8 cellular contexts compared by ENCODE assay signal in genomic region chr1:155080250-155081228, GRCh38. TPM values are rescaled to one million over a fixed set of nuclear protein-coding genes. Genes with fewer than 3 reads are reported as not detected.
DNase-seq lines count a peak whose midpoint lies in the region; ATAC-seq and TF ChIP-seq lines count a peak whose summit lies in the region.

No MANE protein-coding gene starts in this region.

- peaks cover 0 to 1% of the 10 kb centered on the region in 2 donors for H3K36me3 Mint-ChIP-seq in stimulated activated naive B cell treated with anti-CD40 and anti-IgM and Interleukin-4, amounts not matched to agents 10 μg/mL and 1 μg/mL and 100 μg/mL, for 72 hours

- H3K9me2 ChIP-seq in OCI-LY7 (ENCODE audit: insufficient read depth, low read length), result no peaks in the 10 kb centered on the region

- intact Hi-C loops in Right ventricle myocardium inferior (cut with DNase I) (loop anchor here (10.0 kb wide), 1 partner anchor 596 kb away; no protein-coding TSS in a partner anchor), OCI-LY7 (cut with micrococcal nuclease; ENCODE audit: unreplicated experiment) (no loop called here), prostate gland (cut with DNase I) (no loop called here)

- H3K27me3 Mint-ChIP-seq in stimulated activated naive B cell treated with anti-CD40 and anti-IgM and Interleukin-4, amounts not matched to agents 10 μg/mL and 1 μg/mL and 100 μg/mL, for 72 hours, result peaks cover 40 to 48% of the 10 kb centered on the region in 2 donors

- WGBS in prostate gland, result 2% methylated on average over 58 of the region's 80 CpGs

- POLR2A ChIA-PET in OCI-LY7 (lab: Charles Lee), result no interaction called here
- POLR2A ChIA-PET in GM10248 (lab: Yijun Ruan, JAX), result no interaction called here

- TF ChIP-seq POLR2A in prostate gland (IDR thresholded peaks at IDR 0.05), result no peak

- peak overlapping the region; percentile 5 to 53 for H3K4me3 ChIP-seq in right atrium auricular region
- H3K4me3 ChIP-seq in OCI-LY7 (ENCODE audit: low read depth, low read length, poor library complexity, severe bottlenecking), result peak overlapping the region; percentile 56
- peak overlapping the region; percentile 50 to 54 for H3K4me3 ChIP-seq in duodenal mucosa (ENCODE audit: low read depth in 1 of 2, low read length in 2 of 2)
- peak overlapping the region; percentile 30 to 44 for H3K4me3 ChIP-seq in prostate gland

- peaks cover 43 to 75% of the 10 kb centered on the region in 2 donors for H3K4me1 Mint-ChIP-seq in stimulated activated naive B cell treated with anti-CD40 and anti-IgM and Interleukin-4, amounts not matched to agents 10 μg/mL and 1 μg/mL and 100 μg/mL, for 72 hours

- ATAC-seq in Right ventricle myocardium inferior, result no peak
- ATAC-seq in stimulated activated naive B cell treated with anti-CD40 and anti-IgM and Interleukin-4, amounts not matched to agents 10 μg/mL and 1 μg/mL and 100 μg/mL, for 72 hours (replicated peaks), result no peak
- no peak for ATAC-seq in HG03378 (IDR thresholded peaks at IDR 0.05; ENCODE audit: unreplicated experiment)

- CTCF ChIA-PET in OCI-LY7 (lab: Charles Lee; ENCODE audit: unreplicated experiment), result no interaction called here
- CTCF ChIA-PET in GM10248 (lab: Yijun Ruan, JAX), result interaction anchor here (1.0 to 2.7 kb wide), 8 partner anchors 9 to 88 kb away, joined by 3 to 10 read pairs (median 4); no protein-coding TSS in a partner anchor

- H3K4me2 ChIP-seq in OCI-LY7 (ENCODE audit: low read length), result peak overlapping the region; percentile 79

- BruUV-seq in OCI-LY7 (replicated peaks; lab: Mats Ljungman, UMichigan), result no TSS peak

- H3K27ac Mint-ChIP-seq in stimulated activated naive B cell treated with anti-CD40 and anti-IgM and Interleukin-4, amounts not matched to agents 10 μg/mL and 1 μg/mL and 100 μg/mL, for 72 hours, result no peak overlapping the region

- H3K9me3 ChIP-seq in right atrium auricular region (no peaks in the 10 kb centered on the region), OCI-LY7 (ENCODE audit: low read length) (no peaks in the 10 kb centered on the region), duodenal mucosa (ENCODE audit: control insufficient read depth in 1 of 2, low read length in 2 of 2) (no peaks in the 10 kb centered on the region), prostate gland (no peaks in the 10 kb centered on the region)

- H3K9ac ChIP-seq in duodenal mucosa (ENCODE audit: low read depth in 1 of 2, low read length in 2 of 2), result no peak overlapping the region

- no peak for DNase-seq in right atrium auricular region (ENCODE audit: low spot score)
- DNase-seq in Right ventricle myocardium inferior (ENCODE audit: missing footprints), result no peak
- DNase-seq in OCI-LY7 (ENCODE audit: low spot score), result peak; percentile 53
- DNase-seq in prostate gland (ENCODE audit: low spot score), result no peak
- DNase-seq in stimulated activated naive B cell treated with anti-CD40 and anti-IgM and Interleukin-4, amounts not matched to agents 10 μg/mL and 1 μg/mL and 100 μg/mL, for 72 hours, result no peak
- no peak for DNase-seq in GM10248 (ENCODE audit: extremely low spot score)

- no peak for TF ChIP-seq CTCF in right atrium auricular region (IDR thresholded peaks at IDR 0.05)
- TF ChIP-seq CTCF in OCI-LY7 (conservative IDR thresholded peaks at IDR 0.05; ENCODE audit: low read length), result no peak
- no peak for TF ChIP-seq CTCF in prostate gland (IDR thresholded peaks at IDR 0.05)
- no peak for TF ChIP-seq CTCF in GM10248 (IDR thresholded peaks at IDR 0.05; ENCODE audit: control extremely low read depth, extremely low read depth, low read depth, missing control alignments)

- H3K27ac ChIP-seq in right atrium auricular region (no peak overlapping the region), OCI-LY7 (ENCODE audit: low read depth, low read length, poor library complexity, severe bottlenecking) (no peak overlapping the region), duodenal mucosa (ENCODE audit: low read depth, low read length) (no peak overlapping the region), prostate gland (peak overlapping the region in 1 of 2 donors; percentile 11)

- no peak overlapping the region for H2AFZ ChIP-seq in OCI-LY7 (ENCODE audit: low read length)

- H3K9me3 Mint-ChIP-seq in stimulated activated naive B cell treated with anti-CD40 and anti-IgM and Interleukin-4, amounts not matched to agents 10 μg/mL and 1 μg/mL and 100 μg/mL, for 72 hours, result no peaks in the 10 kb centered on the region

- no peaks in the 10 kb centered on the region for H3K79me2 ChIP-seq in OCI-LY7 (ENCODE audit: insufficient read depth, low read depth, low read length)

- no peaks in the 10 kb centered on the region for H3K36me3 ChIP-seq in right atrium auricular region
- H3K36me3 ChIP-seq in OCI-LY7 (ENCODE audit: insufficient read depth, low read length), result no peaks in the 10 kb centered on the region
- no peaks in the 10 kb centered on the region for H3K36me3 ChIP-seq in duodenal mucosa (ENCODE audit: control insufficient read depth in 1 of 2, insufficient read depth in 2 of 2, low read length in 2 of 2)
- H3K36me3 ChIP-seq in prostate gland, result no peaks in the 10 kb centered on the region

- peaks cover 0 to 54% of the 10 kb centered on the region in 2 donors for H3K4me1 ChIP-seq in right atrium auricular region
- H3K4me1 ChIP-seq in OCI-LY7 (ENCODE audit: insufficient read depth, low read length, poor library complexity, severe bottlenecking), result peaks cover 57% of the 10 kb centered on the region
- peaks cover 53 to 58% of the 10 kb centered on the region in 2 donors for H3K4me1 ChIP-seq in duodenal mucosa (ENCODE audit: control insufficient read depth in 1 of 2, insufficient read depth in 2 of 2, low read length in 2 of 2)
- peaks cover 48% of the 10 kb centered on the region for H3K4me1 ChIP-seq in prostate gland (replicated peaks)

- peaks cover 31 to 48% of the 10 kb centered on the region in 2 donors for H3K27me3 ChIP-seq in right atrium auricular region
- H3K27me3 ChIP-seq in duodenal mucosa (ENCODE audit: control insufficient read depth in 1 of 2, insufficient read depth in 2 of 2, low read length in 2 of 2), result peaks cover 41 to 50% of the 10 kb centered on the region in 2 donors
- H3K27me3 ChIP-seq in prostate gland (replicated peaks; ENCODE audit: insufficient read depth), result no peaks in the 10 kb centered on the region

- H3K4me3 Mint-ChIP-seq in stimulated activated naive B cell treated with anti-CD40 and anti-IgM and Interleukin-4, amounts not matched to agents 10 μg/mL and 1 μg/mL and 100 μg/mL, for 72 hours, result peak overlapping the region in 1 of 2 donors; percentile 81

- H4K20me1 ChIP-seq in OCI-LY7 (ENCODE audit: insufficient read depth, low read length), result no peaks in the 10 kb centered on the region

RNA-seq across cellular contexts. Expression of gene EFNA3, which starts 1.9 kb away (rescaled TPM):
- total RNA-seq in right atrium auricular region (1 to 10 TPM in 1 of 2 donors, not detected in 1; 3.2 TPM), Right ventricle myocardium inferior (1.1 TPM), OCI-LY7 (2022) (4.8 and 10.8 TPM in 2 replicates), prostate gland (1 to 10 TPM; 5.9 to 8.4 TPM)
- total RNA-seq in OCI-LY7 (2014; rRNA removed; shearing (Covaris generic)), result 5.7 and 6.7 TPM in 2 replicates

RNA-seq across cellular contexts. Expression of gene EFNA4, which starts 17.0 kb away (rescaled TPM):
- 1 to 10 TPM; 2.2 to 3.5 TPM for total RNA-seq in right atrium auricular region
- total RNA-seq in Right ventricle myocardium inferior, result 2.1 TPM
- 10.5 and 11.5 TPM in 2 replicates for total RNA-seq in OCI-LY7 (2014; rRNA removed; shearing (Covaris generic))
- total RNA-seq in OCI-LY7 (2022), result 9.0 and 10.1 TPM in 2 replicates
- total RNA-seq in prostate gland, result 10 to 100 TPM; 10.3 to 23.4 TPM

RNA-seq across cellular contexts. Expression of gene ADAM15, which starts 29.4 kb away (rescaled TPM):
- total RNA-seq in right atrium auricular region (10 to 100 TPM; 64.6 to 96.7 TPM), Right ventricle myocardium inferior (101 TPM), OCI-LY7 (2022) (50.4 and 56.1 TPM in 2 replicates), prostate gland (100 to 1,000 TPM in 1 of 2 donors, 10 to 100 TPM in 1; 72.5 to 138 TPM)
- total RNA-seq in OCI-LY7 (2014; rRNA removed; shearing (Covaris generic)), result 14.2 and 19.7 TPM in 2 replicates

RNA-seq across cellular contexts. Expression of gene DCST1, which starts 46.9 kb away (rescaled TPM):
- total RNA-seq in right atrium auricular region (not detected), Right ventricle myocardium inferior (not detected), OCI-LY7 (2022) (not detected in 2 replicates), prostate gland (under 1 TPM in 1 of 2 donors, not detected in 1; 0.51 TPM)
- not detected in 2 replicates for total RNA-seq in OCI-LY7 (2014; rRNA removed; shearing (Covaris generic))

RNA-seq across cellular contexts. Expression of gene DCST2, which starts 47.0 kb away (rescaled TPM):
- total RNA-seq in right atrium auricular region (not detected), Right ventricle myocardium inferior (0.35 TPM), OCI-LY7 (2022) (2.0 and 3.9 TPM in 2 replicates), prostate gland (1 to 10 TPM; 2.3 to 5.3 TPM)
- total RNA-seq in OCI-LY7 (2014; rRNA removed; shearing (Covaris generic)), result 0.85 and 1.7 TPM in 2 replicates
